ENCODE assay signal across 32 cellular contexts in the genomic region with DNA sequence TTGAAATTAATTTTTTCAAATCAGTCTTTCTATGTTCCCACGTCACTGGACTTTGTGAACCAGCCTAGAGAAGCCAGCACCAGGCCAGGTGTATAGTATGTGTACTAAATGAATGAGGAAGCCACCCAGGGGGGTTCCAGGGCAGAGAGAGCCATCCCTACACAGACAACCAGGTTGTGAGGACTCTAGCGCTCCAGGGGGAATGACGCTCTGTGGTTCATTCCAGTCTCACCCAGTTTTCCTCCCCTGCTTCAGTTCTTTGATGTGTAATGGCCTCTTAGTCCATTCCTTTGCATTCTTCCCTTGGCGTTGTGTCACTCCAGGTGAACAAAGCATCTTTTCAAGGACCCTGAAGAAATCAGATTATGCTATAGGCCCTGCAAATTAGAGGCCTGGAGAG.
"Had no signal": no experiment of that assay in that cellular context is flagged by ENCODE, and none has a peak within 500 bp of the region (broad histone marks: within the 10 kb centered on the region; RNA-seq: fewer than 3 reads in every experiment).

No MANE protein-coding gene starts in this region.

- ATAC-seq: activated CD4-positive, alpha-beta T cell treated with anti-CD3 and anti-CD28 coated beads for 36 hours; activated CD8-positive, alpha-beta memory T cell treated with anti-CD3 and anti-CD28 coated beads, Interleukin-2, amount 10 ng/mL, durations not matched to agents 7 days and 5 days; activated CD8-positive, alpha-beta T cell treated with anti-CD3 and anti-CD28 coated beads, Interleukin-2, amount 10 ng/mL, durations not matched to agents 7 days and 5 days; activated naive CD4-positive, alpha-beta T cell treated with anti-CD3 and anti-CD28 coated beads, Interleukin-2, amount 50 U/mL, for 72 hours; gastroesophageal sphincter; heart right ventricle; T-helper 17 cell had no signal

- H3K36me3 ChIP-seq: ascending aorta, cardiac muscle cell, colonic mucosa, esophagus squamous epithelium, gastroesophageal sphincter, heart right ventricle had no signal

- H3K9me3 ChIP-seq: ascending aorta, colonic mucosa, esophagus squamous epithelium, gastroesophageal sphincter had no signal

- H3K27me3 ChIP-seq: ascending aorta, cardiac muscle cell, colonic mucosa, esophagus squamous epithelium, heart right ventricle had no signal

- H3K4me1 Mint-ChIP-seq: activated CD4-positive, alpha-beta T cell treated with anti-CD3 and anti-CD28 coated beads for 36 hours; activated CD4-positive, alpha-beta T cell treated with anti-CD3 and anti-CD28 coated beads, Interleukin-2, amount 10 ng/mL, durations not matched to agents 24 days and 14 days; activated CD8-positive, alpha-beta memory T cell treated with anti-CD3 and anti-CD28 coated beads, Interleukin-2, amount 10 ng/mL, durations not matched to agents 7 days and 5 days; activated naive CD4-positive, alpha-beta T cell treated with anti-CD3 and anti-CD28 coated beads, Interleukin-2, amount 10 ng/mL, durations not matched to agents 7 days and 5 days; activated naive CD8-positive, alpha-beta T cell treated with anti-CD3 and anti-CD28 coated beads, Interleukin-2, amount 10 ng/mL, durations not matched to agents 7 days and 5 days; T-helper 17 cell had no signal

- H3K27me3 Mint-ChIP-seq: activated CD4-positive, alpha-beta memory T cell treated with anti-CD3 and anti-CD28 coated beads for 36 hours; activated CD4-positive, alpha-beta T cell treated with anti-CD3 and anti-CD28 coated beads, Interleukin-2, amount 10 ng/mL, durations not matched to agents 24 days and 14 days; activated CD8-positive, alpha-beta memory T cell treated with anti-CD3 and anti-CD28 coated beads, Interleukin-2, amount 10 ng/mL, durations not matched to agents 7 days and 5 days; activated naive CD8-positive, alpha-beta T cell treated with anti-CD3 and anti-CD28 coated beads, Interleukin-2, amount 10 ng/mL, durations not matched to agents 7 days and 5 days had no signal

- H3K36me3 Mint-ChIP-seq: activated CD4-positive, alpha-beta memory T cell treated with anti-CD3 and anti-CD28 coated beads for 36 hours; activated CD8-positive, alpha-beta memory T cell treated with anti-CD3 and anti-CD28 coated beads, Interleukin-2, amount 10 ng/mL, durations not matched to agents 7 days and 5 days; activated naive CD4-positive, alpha-beta T cell treated with anti-CD3 and anti-CD28 coated beads, Interleukin-2, amount 10 ng/mL, durations not matched to agents 7 days and 5 days; activated naive CD4-positive, alpha-beta T cell treated with anti-CD3 and anti-CD28 coated beads, Interleukin-2, amount 50 U/mL, for 72 hours; activated naive CD8-positive, alpha-beta T cell treated with anti-CD3 and anti-CD28 coated beads, Interleukin-2, amount 10 ng/mL, durations not matched to agents 7 days and 5 days had no signal

- H3K27ac Mint-ChIP-seq: activated CD4-positive, alpha-beta memory T cell treated with anti-CD3 and anti-CD28 coated beads for 36 hours; activated CD4-positive, alpha-beta T cell treated with anti-CD3 and anti-CD28 coated beads for 36 hours; activated CD4-positive, alpha-beta T cell treated with anti-CD3 and anti-CD28 coated beads, Interleukin-2, amount 10 ng/mL, durations not matched to agents 24 days and 14 days; activated CD8-positive, alpha-beta memory T cell treated with anti-CD3 and anti-CD28 coated beads, Interleukin-2, amount 10 ng/mL, durations not matched to agents 7 days and 5 days; activated CD8-positive, alpha-beta T cell treated with anti-CD3 and anti-CD28 coated beads, Interleukin-2, amount 10 ng/mL, durations not matched to agents 7 days and 5 days; activated naive CD4-positive, alpha-beta T cell treated with anti-CD3 and anti-CD28 coated beads, Interleukin-2, amount 10 ng/mL, durations not matched to agents 7 days and 5 days; activated naive CD4-positive, alpha-beta T cell treated with anti-CD3 and anti-CD28 coated beads, Interleukin-2, amount 50 U/mL, for 72 hours; activated naive CD8-positive, alpha-beta T cell treated with anti-CD3 and anti-CD28 coated beads, Interleukin-2, amount 10 ng/mL, durations not matched to agents 7 days and 5 days; activated T-helper 1 cell treated with anti-CD3 and anti-CD28 coated beads, Interleukin-12 subunit alpha, Interleukin-12 subunit beta, Interleukin-2, Interleukin-4 antibody, amounts not matched to agents 30 ng/mL and 10 ng/mL and 1 ng/mL, durations not matched to agents 14 hours and 24 hours and 36 hours; activated T-helper 2 cell treated with anti-CD3 and anti-CD28 coated beads, Interferon-gamma antibody, Interleukin-2, Interleukin-4, amounts not matched to agents 10 μg/mL and 5 μg/mL and 100 μg/mL, durations not matched to agents 14 hours and 24 hours and 36 hours; T-helper 17 cell; T-helper 2 cell treated with Interferon-gamma antibody and Interleukin-4, amounts not matched to agents 5 μg/mL and 100 μg/mL, for 36 hours had no signal

- H3K4me3 ChIP-seq: ascending aorta, cardiac muscle cell, colonic mucosa, esophagus squamous epithelium, gastroesophageal sphincter, heart right ventricle had no signal

- H3K4me1 ChIP-seq: ascending aorta, colonic mucosa, esophagus squamous epithelium, gastroesophageal sphincter, heart right ventricle had no signal

- DNase-seq: activated CD4-positive, alpha-beta memory T cell treated with anti-CD3 and anti-CD28 coated beads for 36 hours; activated CD4-positive, alpha-beta T cell treated with anti-CD3 and anti-CD28 coated beads for 36 hours; activated CD4-positive, alpha-beta T cell treated with anti-CD3 and anti-CD28 coated beads, Interleukin-2, amount 10 ng/mL, durations not matched to agents 24 days and 14 days; activated CD4-positive, CD25-positive, alpha-beta regulatory T cell; activated CD4-positive, CD25-positive, alpha-beta regulatory T cell treated with anti-CD3 and anti-CD28 coated beads, Interleukin-2, amount 50 U/mL, for 72 hours; activated CD8-positive, alpha-beta memory T cell treated with anti-CD3 and anti-CD28 coated beads, Interleukin-2, amount 10 ng/mL, durations not matched to agents 7 days and 5 days; activated CD8-positive, alpha-beta memory T cell treated with anti-CD3 and anti-CD28 coated beads, Interleukin-2, amount 50 U/mL, for 4 hours; activated CD8-positive, alpha-beta T cell treated with anti-CD3 and anti-CD28 coated beads, Interleukin-2, amount 10 ng/mL, durations not matched to agents 7 days and 5 days; activated gamma-delta T cell; activated naive CD4-positive, alpha-beta T cell; activated naive CD4-positive, alpha-beta T cell treated with anti-CD3 and anti-CD28 coated beads, Interleukin-2, amount 10 ng/mL, durations not matched to agents 7 days and 5 days; activated naive CD8-positive, alpha-beta T cell treated with anti-CD3 and anti-CD28 coated beads, Interleukin-2, amount 10 ng/mL, durations not matched to agents 7 days and 5 days; activated T-cell treated with anti-CD3 and anti-CD28 coated beads, Interleukin-2, amount 50 U/mL, for 1 hour; activated T-cell treated with anti-CD3 and anti-CD28 coated beads, Interleukin-2, amount 50 U/mL, for 48 hours; central memory CD4-positive, alpha-beta T cell; cerebellar nuclear complex; colonic mucosa; effector CD8-positive, alpha-beta T cell; esophagus squamous epithelium; foreskin melanocyte; heart right ventricle; T-helper 1 cell; T-helper 17 cell had no signal

- FAIRE-seq: endometrium, endothelial cell of umbilical vein had no signal

- H3K9me3 Mint-ChIP-seq: activated CD4-positive, alpha-beta memory T cell treated with anti-CD3 and anti-CD28 coated beads for 36 hours; activated CD4-positive, alpha-beta T cell treated with anti-CD3 and anti-CD28 coated beads, Interleukin-2, amount 10 ng/mL, durations not matched to agents 24 days and 14 days; activated naive CD4-positive, alpha-beta T cell treated with anti-CD3 and anti-CD28 coated beads, Interleukin-2, amount 10 ng/mL, durations not matched to agents 7 days and 5 days; activated naive CD8-positive, alpha-beta T cell treated with anti-CD3 and anti-CD28 coated beads, Interleukin-2, amount 10 ng/mL, durations not matched to agents 7 days and 5 days; activated T-helper 1 cell treated with anti-CD3 and anti-CD28 coated beads, Interleukin-12 subunit alpha, Interleukin-12 subunit beta, Interleukin-2, Interleukin-4 antibody, amounts not matched to agents 30 ng/mL and 10 ng/mL and 1 ng/mL, durations not matched to agents 14 hours and 24 hours and 36 hours; activated T-helper 2 cell treated with anti-CD3 and anti-CD28 coated beads, Interferon-gamma antibody, Interleukin-2, Interleukin-4, amounts not matched to agents 10 μg/mL and 5 μg/mL and 100 μg/mL, durations not matched to agents 14 hours and 24 hours and 36 hours; T-helper 2 cell treated with Interferon-gamma antibody and Interleukin-4, amounts not matched to agents 5 μg/mL and 100 μg/mL, for 36 hours had no signal

- H3K4me3 Mint-ChIP-seq: activated CD4-positive, alpha-beta memory T cell treated with anti-CD3 and anti-CD28 coated beads for 36 hours; activated CD4-positive, alpha-beta T cell treated with anti-CD3 and anti-CD28 coated beads for 36 hours; activated CD4-positive, alpha-beta T cell treated with anti-CD3 and anti-CD28 coated beads, Interleukin-2, amount 10 ng/mL, durations not matched to agents 24 days and 14 days; activated CD8-positive, alpha-beta memory T cell treated with anti-CD3 and anti-CD28 coated beads, Interleukin-2, amount 10 ng/mL, durations not matched to agents 7 days and 5 days; activated CD8-positive, alpha-beta T cell treated with anti-CD3 and anti-CD28 coated beads, Interleukin-2, amount 10 ng/mL, durations not matched to agents 7 days and 5 days; activated naive CD4-positive, alpha-beta T cell treated with anti-CD3 and anti-CD28 coated beads, Interleukin-2, amount 10 ng/mL, durations not matched to agents 7 days and 5 days; activated naive CD8-positive, alpha-beta T cell treated with anti-CD3 and anti-CD28 coated beads, Interleukin-2, amount 10 ng/mL, durations not matched to agents 7 days and 5 days; activated T-helper 1 cell treated with anti-CD3 and anti-CD28 coated beads, Interleukin-12 subunit alpha, Interleukin-12 subunit beta, Interleukin-2, Interleukin-4 antibody, amounts not matched to agents 30 ng/mL and 10 ng/mL and 1 ng/mL, durations not matched to agents 14 hours and 24 hours and 36 hours; T-helper 17 cell; T-helper 2 cell treated with Interferon-gamma antibody and Interleukin-4, amounts not matched to agents 5 μg/mL and 100 μg/mL, for 36 hours had no signal

- H3K27ac ChIP-seq: ascending aorta, cardiac muscle cell, colonic mucosa, esophagus squamous epithelium, gastroesophageal sphincter, heart right ventricle had no signal
